Comparison of ENCODE assay signal across 1 cellular context in genomic region chr6:15389759-15390723, GRCh38.
TF ChIP-seq lines count a peak whose summit lies in the region.

No MANE protein-coding gene starts in this region.

TF ChIP-seq in HCT116, 20 proteins besides CTCF, POLR2A, EP300 and RAD21 (continued from another document):
- no peak for TF ChIP-seq ZBTB33 (IDR thresholded peaks at IDR 0.05; ENCODE audit: extremely low read depth, insufficient replicate concordance, low read length)
- TF ChIP-seq ZFX (IDR thresholded peaks at IDR 0.05), result no peak
- TF ChIP-seq SP1 (IDR thresholded peaks at IDR 0.05; ENCODE audit: low read depth), result no peak
- no peak for TF ChIP-seq SRF (IDR thresholded peaks at IDR 0.05; ENCODE audit: low read depth)
- TF ChIP-seq JUND (IDR thresholded peaks at IDR 0.05), result no peak
- no peak for TF ChIP-seq EZH2 (IDR thresholded peaks at IDR 0.05)
- TF ChIP-seq EZH2phosphoT487 (IDR thresholded peaks at IDR 0.05; ENCODE audit: borderline replicate concordance), result no peak
- no peak for TF ChIP-seq ZNF274 (IDR thresholded peaks at IDR 0.05; ENCODE audit: low read depth, low read length)
- TF ChIP-seq ELF1 (IDR thresholded peaks at IDR 0.05; ENCODE audit: borderline replicate concordance, low read depth), result no peak
